In genomic region chr6:25205629-25206028, GRCh38 we compare ENCODE assay signal across 1 cellular context.
"Had no signal": no experiment of that assay in that cellular context is flagged by ENCODE, and none has a peak within 500 bp of the region (broad histone marks: within the 10 kb centered on the region; RNA-seq: fewer than 3 reads in every experiment).

No MANE protein-coding gene starts in this region.

- H3K4me3 ChIP-seq: MG63 had no signal

- H3K36me3 ChIP-seq: MG63 had no signal
